ENCODE assay signal across 8 cellular contexts in the genomic region with DNA sequence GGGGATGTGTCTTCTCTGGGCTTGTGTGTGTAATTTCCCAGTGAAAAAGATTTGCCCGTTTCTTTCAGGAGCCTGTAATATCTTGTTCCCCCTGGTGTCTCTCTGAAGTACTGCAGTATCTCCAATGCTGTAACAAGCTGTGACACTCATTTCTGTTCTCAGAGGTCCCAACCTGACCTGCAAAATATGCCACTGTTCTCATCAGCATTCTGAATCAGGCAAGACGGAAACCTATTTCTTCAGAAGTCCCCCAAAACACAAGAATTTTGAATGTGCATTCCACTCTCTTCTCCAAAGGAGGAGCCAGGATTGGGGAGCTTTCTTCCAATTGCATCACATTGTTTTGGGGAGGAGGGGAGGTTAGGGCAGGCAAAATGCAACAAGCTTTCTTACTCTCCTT.
A peak's percentile ranks its signal among the peaks of the same experiment; 100 is the strongest.
DNase-seq lines count a peak whose midpoint lies in the region; ATAC-seq and TF ChIP-seq lines count a peak whose summit lies in the region.

No MANE protein-coding gene starts in this region.

- H3K27ac ChIP-seq in brain microvascular endothelial cell (no peak overlapping the region), right lobe of liver (no peak overlapping the region)

- intact Hi-C loops in right lobe of liver (cut with DNase I): no loop called here

- DNase-seq in ACHN (peak; percentile 62), GM04504 (ENCODE audit: low read depth) (peak; percentile 40), NCI-H2171 treated with DMSO at 0.1 percent for 48 hours (lab: John Stamatoyannopoulos, UW) (peak; percentile 52), brain microvascular endothelial cell (peak; percentile 61), right lobe of liver (no peak)
- no peak for DNase-seq in activated CD4-positive, alpha-beta memory T cell treated with anti-CD3 and anti-CD28 coated beads, Interleukin-2, amount 10 ng/mL, durations not matched to agents 7 days and 5 days

- TF ChIP-seq CTCF in brain microvascular endothelial cell (IDR thresholded peaks at IDR 0.05; ENCODE audit: low read depth, low read length, missing control alignments) (peak; percentile 81), right lobe of liver (IDR thresholded peaks at IDR 0.05) (peak; percentile 63 to 86 (median 68))

- WGBS in right lobe of liver (ENCODE audit: insufficient coverage, low coverage, low lambda C conversion rate, missing lambda C conversion rate): 16% methylated on average over 2 of the region's 2 CpGs

- H3K27me3 ChIP-seq in brain microvascular endothelial cell (replicated peaks) (no peaks in the 10 kb centered on the region), right lobe of liver (no peaks in the 10 kb centered on the region)

- POLR2A ChIA-PET in activated CD4-positive, alpha-beta memory T cell treated with anti-CD3 and anti-CD28 coated beads, Interleukin-2, amount 10 ng/mL, durations not matched to agents 7 days and 5 days (lab: Charles Lee): no interaction called here

- H3K4me1 ChIP-seq in right lobe of liver: no peaks in the 10 kb centered on the region

- peaks cover 4% of the 10 kb centered on the region for H3K9me3 Mint-ChIP-seq in activated CD4-positive, alpha-beta memory T cell treated with anti-CD3 and anti-CD28 coated beads, Interleukin-2, amount 10 ng/mL, durations not matched to agents 7 days and 5 days

- no peak overlapping the region for H3K4me3 Mint-ChIP-seq in activated CD4-positive, alpha-beta memory T cell treated with anti-CD3 and anti-CD28 coated beads, Interleukin-2, amount 10 ng/mL, durations not matched to agents 7 days and 5 days

- H3K4me3 ChIP-seq in brain microvascular endothelial cell (ENCODE audit: low read depth, low read length) (no peak overlapping the region), right lobe of liver (no peak overlapping the region)

- H3K9me3 ChIP-seq in right lobe of liver: peaks cover 0 to 4% (median 0%) of the 10 kb centered on the region in 4 donors

- no peak for TF ChIP-seq POLR2A in right lobe of liver (IDR thresholded peaks at IDR 0.05)

- H3K36me3 ChIP-seq in brain microvascular endothelial cell (replicated peaks) (no peaks in the 10 kb centered on the region), right lobe of liver (no peaks in the 10 kb centered on the region)

- H3K4me1 Mint-ChIP-seq in activated CD4-positive, alpha-beta memory T cell treated with anti-CD3 and anti-CD28 coated beads, Interleukin-2, amount 10 ng/mL, durations not matched to agents 7 days and 5 days: no peaks in the 10 kb centered on the region

- in situ Hi-C loops in ACHN (cut with HindIII; ENCODE audit: low pct_ligation_motif_present, low pct_unique_long_range_greater_than_20kb, low sequenced_read_pairs) (no loop called here), brain microvascular endothelial cell (cut with HindIII; ENCODE audit: low pct_ligation_motif_present, low sequenced_read_pairs) (no loop called here)

- H3K27ac Mint-ChIP-seq in activated CD4-positive, alpha-beta memory T cell treated with anti-CD3 and anti-CD28 coated beads, Interleukin-2, amount 10 ng/mL, durations not matched to agents 7 days and 5 days: no peak overlapping the region

- no peaks in the 10 kb centered on the region for H3K36me3 Mint-ChIP-seq in activated CD4-positive, alpha-beta memory T cell treated with anti-CD3 and anti-CD28 coated beads, Interleukin-2, amount 10 ng/mL, durations not matched to agents 7 days and 5 days (ENCODE audit: low read depth)

- CTCF ChIA-PET in activated CD4-positive, alpha-beta memory T cell treated with anti-CD3 and anti-CD28 coated beads, Interleukin-2, amount 10 ng/mL, durations not matched to agents 7 days and 5 days (lab: Charles Lee): interaction anchor here (0.7 to 2.4 kb wide), 8 partner anchors 11 to 528 kb away, joined by 3 to 21 read pairs (median 3); no protein-coding TSS in a partner anchor

- peaks cover 22% of the 10 kb centered on the region for H3K27me3 Mint-ChIP-seq in activated CD4-positive, alpha-beta memory T cell treated with anti-CD3 and anti-CD28 coated beads, Interleukin-2, amount 10 ng/mL, durations not matched to agents 7 days and 5 days

- ATAC-seq in right lobe of liver: peak; percentile 87 to 96 (median 90)
- ATAC-seq in HG02642 (IDR thresholded peaks at IDR 0.05; ENCODE audit: poor library complexity, unreplicated experiment): no peak
- ATAC-seq in HG02870 (IDR thresholded peaks at IDR 0.05; ENCODE audit: unreplicated experiment): no peak

Comparison
In these comparisons a context has a peak if more than half of its experiments do, and no peak if none do; other contexts are left out.
1. DNase-seq: peak in ACHN (single experiment), GM04504 (single experiment), NCI-H2171 treated with DMSO at 0.1 percent for 48 hours (single experiment) and brain microvascular endothelial cell (single experiment); none in right lobe of liver (0 of 3) and activated CD4-positive, alpha-beta memory T cell treated with anti-CD3 and anti-CD28 coated beads, Interleukin-2, amount 10 ng/mL, durations not matched to agents 7 days and 5 days (single experiment).
2. ATAC-seq: peak in right lobe of liver (4 of 4); none in HG02642 (single experiment) and HG02870 (single experiment).